8 cellular contexts compared by ENCODE assay signal in genomic region chr12:121467638-121468403, GRCh38.
DNase-seq lines count a peak whose midpoint lies in the region; TF ChIP-seq lines count a peak whose summit lies in the region.

No MANE protein-coding gene starts in this region.

- H3K36me3 ChIP-seq in HAP-1 (replicated peaks) (peaks cover 13% of the 10 kb centered on the region; the same call in 1 of the 2 replicates), SK-N-SH (replicated peaks in 1 of 2; ENCODE audit: control insufficient read depth in 1 of 2, insufficient read depth in 2 of 2, low read length in 1 of 2) (no peaks in the 10 kb centered on the region), osteoblast (ENCODE audit: insufficient read depth, low read length) (no peaks in the 10 kb centered on the region)

- no peak for TF ChIP-seq EP300 in SK-N-SH (IDR thresholded peaks at IDR 0.05; ENCODE audit: borderline replicate concordance in 1 of 2, low read depth in 1 of 2, low read length in 1 of 2)

- no peaks in the 10 kb centered on the region for H3K9me2 ChIP-seq in SK-N-SH

- H2AFZ ChIP-seq in SK-N-SH (ENCODE audit: low read depth) = no peak overlapping the region; the same call in 1 of the 2 replicates
- H2AFZ ChIP-seq in osteoblast (ENCODE audit: low read length) = peak overlapping the region; percentile 29

- CTCF ChIA-PET in SK-N-SH (lab: Yijun Ruan, JAX) = interaction anchor here (1.0 to 1.9 kb wide), 5 partner anchors 9 to 326 kb away, joined by 3 to 8 read pairs (median 5); partner anchors contain the start of gene RHOF

- in situ Hi-C loops in G401 (cut with HindIII; ENCODE audit: low sequenced_read_pairs) (no loop called here), HAP-1 (cut with MboI; ENCODE audit: low sequenced_read_pairs) (no loop called here)

- H3K9me3 ChIP-seq in HAP-1 (no peaks in the 10 kb centered on the region), SK-N-SH (no peaks in the 10 kb centered on the region), osteoblast (ENCODE audit: low read depth, low read length) (no peaks in the 10 kb centered on the region)

- no peaks in the 10 kb centered on the region for H3K27me3 ChIP-seq in HAP-1 (ENCODE audit: low read depth)
- no peaks in the 10 kb centered on the region for H3K27me3 ChIP-seq in SK-N-SH (ENCODE audit: insufficient read depth)
- no peaks in the 10 kb centered on the region for H3K27me3 ChIP-seq in osteoblast (ENCODE audit: insufficient read depth, low read length)

- 93% methylated on average over 4 of the region's 48 CpGs for WGBS in SK-N-SH (ENCODE audit: low lambda C conversion rate)

- no peak for TF ChIP-seq RAD21 in SK-N-SH (IDR thresholded peaks at IDR 0.05; ENCODE audit: low read length)

- H3K27ac ChIP-seq in SK-N-SH (ENCODE audit: low read depth in 2 of 2, low read length in 1 of 2) (peak overlapping the region in 1 of 2 experiments; percentile 25; a peak in 2 of 4 replicates), osteoblast (ENCODE audit: low read depth, low read length) (no peak overlapping the region)

- H3K4me1 ChIP-seq in HAP-1 (peaks cover 14% of the 10 kb centered on the region), SK-N-SH (ENCODE audit: control insufficient read depth in 1 of 2, insufficient read depth in 2 of 2, low read depth in 1 of 2, low read length in 1 of 2) (peaks cover 0 to 14% of the 10 kb centered on the region in 2 experiments; a peak in 1 of 4 replicates), osteoblast (ENCODE audit: insufficient read depth, low read length) (peaks cover 8% of the 10 kb centered on the region)

- DNase-seq in G401 (ENCODE audit: low spot score) (peak; percentile 20), HAP-1 (ENCODE audit: low spot score in 2 of 2) (peak in 1 of 2 experiments; percentile 55), SK-N-SH (no peak), fibroblast of villous mesenchyme (ENCODE audit: low read depth) (peak; percentile 30), osteoblast (ENCODE audit: insufficient read length, low spot score, missing footprints) (peak; percentile 65), middle frontal gyrus (ENCODE audit: extremely low spot score, low spot score) (no peak), amniotic stem cell (lab: John Stamatoyannopoulos, UW) (no peak)
- no peak for DNase-seq in activated effector memory CD4-positive, alpha-beta T cell treated with Interleukin-2 at 50 U/mL for 16 hours

- POLR2A ChIA-PET in SK-N-SH (lab: Yijun Ruan, JAX) = interaction anchor here (0.5 to 0.8 kb wide), 2 partner anchors 14 to 184 kb away, joined by 3 to 7 read pairs; no protein-coding TSS in a partner anchor

- H3K9ac ChIP-seq in SK-N-SH = peak overlapping the region; percentile 43; the same call in 1 of the 2 replicates

- TF ChIP-seq CTCF in SK-N-SH (IDR thresholded peaks at IDR 0.05) (no peak), fibroblast of villous mesenchyme (IDR thresholded peaks at IDR 0.05; ENCODE audit: insufficient read depth, low read depth, low read length) (no peak), osteoblast (IDR thresholded peaks at IDR 0.05; ENCODE audit: extremely low read depth, low read depth, low read length) (no peak)

- peaks cover 19% of the 10 kb centered on the region for H4K20me1 ChIP-seq in SK-N-SH (ENCODE audit: insufficient read depth)
- peaks cover 17% of the 10 kb centered on the region for H4K20me1 ChIP-seq in osteoblast (ENCODE audit: insufficient read depth, low read length)

- peak overlapping the region; percentile 79 for H3K4me2 ChIP-seq in SK-N-SH
- peak overlapping the region; percentile 76 for H3K4me2 ChIP-seq in osteoblast (ENCODE audit: insufficient read depth, low read length)

- peak overlapping the region; percentile 53 for H3K4me3 ChIP-seq in HAP-1
- H3K4me3 ChIP-seq in SK-N-SH (ENCODE audit: low read depth in 2 of 2, low read length in 1 of 2) = peak overlapping the region; percentile 58 to 59
- H3K4me3 ChIP-seq in fibroblast of villous mesenchyme (ENCODE audit: low read depth, low read length) = peak overlapping the region; percentile 58
- H3K4me3 ChIP-seq in osteoblast (ENCODE audit: insufficient read depth, low read length) = peak overlapping the region; percentile 70

- H3K79me2 ChIP-seq in SK-N-SH (ENCODE audit: insufficient read depth) = peaks cover 36% of the 10 kb centered on the region
- H3K79me2 ChIP-seq in osteoblast (ENCODE audit: insufficient read depth, low read length) = peaks cover 26% of the 10 kb centered on the region

- H3F3A ChIP-seq in SK-N-SH (replicated peaks; ENCODE audit: insufficient read depth) = peaks cover 11% of the 10 kb centered on the region

TF ChIP-seq in SK-N-SH, 30 proteins besides CTCF, POLR2A, EP300 and RAD21:
- no peak for TF ChIP-seq RCOR1 (IDR thresholded peaks at IDR 0.05; ENCODE audit: low read length)
- TF ChIP-seq FOSL2 (IDR thresholded peaks at IDR 0.05; ENCODE audit: borderline replicate concordance, low read depth) = no peak
- no peak for TF ChIP-seq TCF12 (IDR thresholded peaks at IDR 0.05)
- TF ChIP-seq NFIC (IDR thresholded peaks at IDR 0.05; ENCODE audit: borderline replicate concordance) = no peak
- TF ChIP-seq MXI1 (IDR thresholded peaks at IDR 0.05; ENCODE audit: low read depth, low read length) = peak; percentile 87; the same call in 1 of the 2 replicates
- TF ChIP-seq GABPA (IDR thresholded peaks at IDR 0.05; ENCODE audit: low read depth) = no peak

Comparison
In these comparisons a context has a peak if more than half of its experiments do, and no peak if none do; other contexts are left out.
1. DNase-seq: peak in G401 (single experiment), fibroblast of villous mesenchyme (single experiment) and osteoblast (single experiment); none in SK-N-SH (single experiment), middle frontal gyrus (single experiment), amniotic stem cell (single experiment) and activated effector memory CD4-positive, alpha-beta T cell treated with Interleukin-2 at 50 U/mL for 16 hours (single experiment).
2. Peak in every context shown above with its lines, with median percentiles within 50 percentile points of each other: H3K4me3 ChIP-seq.